ENCODE assay signal across 8 cellular contexts in the genomic region with DNA sequence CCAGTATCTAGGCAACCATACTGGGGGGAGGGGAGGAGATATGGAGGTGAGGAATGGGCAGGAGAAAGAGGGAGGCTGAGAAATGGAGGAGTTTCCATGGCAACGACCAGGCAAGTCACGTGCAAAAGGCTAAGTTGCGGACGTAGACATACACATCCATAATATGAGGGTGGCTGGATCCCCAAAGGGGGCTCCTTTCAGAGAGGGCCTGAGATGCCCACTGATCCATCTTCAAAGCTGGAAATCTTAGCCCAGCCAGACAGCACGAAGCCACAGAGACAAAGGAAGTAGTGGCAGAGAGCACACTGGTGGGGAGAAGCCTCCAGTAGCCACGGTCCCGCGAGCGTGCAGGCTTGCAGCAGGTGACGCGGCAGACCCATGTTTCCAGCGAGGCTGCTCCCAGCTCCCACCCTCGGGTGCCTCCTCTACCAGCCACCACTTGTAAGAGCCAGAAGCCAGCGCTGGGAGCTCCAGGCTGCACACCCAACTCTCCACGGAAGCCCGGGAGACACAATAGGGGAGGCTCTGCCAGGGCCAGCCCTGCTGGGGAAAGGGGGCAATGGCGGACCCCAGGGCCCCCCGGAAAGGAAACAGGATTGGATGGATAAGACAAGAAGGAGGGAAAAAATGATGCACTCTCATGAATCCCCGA. TPM values are rescaled to one million over a fixed set of nuclear protein-coding genes. Genes with fewer than 3 reads are reported as not detected.
A peak's percentile ranks its signal among the peaks of the same experiment; 100 is the strongest.
DNase-seq lines count a peak whose midpoint lies in the region; ATAC-seq and TF ChIP-seq lines count a peak whose summit lies in the region.

No MANE protein-coding gene starts in this region.

- TF ChIP-seq EP300 in neural cell (conservative IDR thresholded peaks at IDR 0.05; ENCODE audit: poor library complexity, severe bottlenecking) = peak; percentile 73

- no TSS peak for BruUV-seq in Panc1 (replicated peaks; lab: Mats Ljungman, UMichigan)

- CTCF ChIA-PET in Panc1 (lab: Charles Lee) = interaction anchor here (0.6 kb wide), 1 partner anchor 13 kb away, joined by 3 read pairs; no protein-coding TSS in a partner anchor

- peak overlapping the region; percentile 97 for H3K4me3 Mint-ChIP-seq in GM23338

- intact Hi-C loops in Panc1 (cut with micrococcal nuclease; ENCODE audit: unreplicated experiment) = no loop called here
- intact Hi-C loops in colonic mucosa (cut with DNase I) = no loop called here

- H3K4me1 ChIP-seq in GM23338 (ENCODE audit: insufficient read depth) (peaks cover 28% of the 10 kb centered on the region), Panc1 (ENCODE audit: control insufficient read depth, insufficient read depth, low read length) (peaks cover 12% of the 10 kb centered on the region; the same call in 1 of the 2 replicates), colonic mucosa (no peaks in the 10 kb centered on the region)

- H3K36me3 ChIP-seq in GM23338 (ENCODE audit: insufficient read depth) (no peaks in the 10 kb centered on the region), Panc1 (ENCODE audit: control insufficient read depth, insufficient read depth, low read length) (no peaks in the 10 kb centered on the region), colonic mucosa (no peaks in the 10 kb centered on the region), neural cell (ENCODE audit: insufficient read depth, low read length) (no peaks in the 10 kb centered on the region)

- H3K27me3 Mint-ChIP-seq in GM23338 (ENCODE audit: insufficient read depth, low read depth, poor library complexity) = peaks cover 18% of the 10 kb centered on the region

- peak overlapping the region; percentile 95 for H2AFZ ChIP-seq in GM23338
- peak overlapping the region; percentile 16 for H2AFZ ChIP-seq in neural cell (ENCODE audit: low read depth, low read length)

- H3K27me3 ChIP-seq in GM23338 (ENCODE audit: insufficient read depth) = peaks cover 41% of the 10 kb centered on the region
- peaks cover 62% of the 10 kb centered on the region for H3K27me3 ChIP-seq in Panc1 (ENCODE audit: control insufficient read depth, insufficient read depth, low read length)
- peaks cover 22% of the 10 kb centered on the region for H3K27me3 ChIP-seq in colonic mucosa
- no peaks in the 10 kb centered on the region for H3K27me3 ChIP-seq in neural cell (ENCODE audit: insufficient read depth, low read depth, low read length)

- H3K27ac ChIP-seq in GM23338 (ENCODE audit: low read depth) (no peak overlapping the region), Panc1 (ENCODE audit: low read length) (no peak overlapping the region), colonic mucosa (peak overlapping the region; percentile 36), neural cell (ENCODE audit: low read length) (peak overlapping the region; percentile 99)

- H3K9me3 Mint-ChIP-seq in GM23338 = no peaks in the 10 kb centered on the region

- H3K4me2 ChIP-seq in GM23338 = peak overlapping the region; percentile 99
- H3K4me2 ChIP-seq in neural cell (ENCODE audit: low read length) = peak overlapping the region; percentile 83

- peak; percentile 73 for DNase-seq in GM23338 (ENCODE audit: low spot score)
- DNase-seq in Panc1 (ENCODE audit: low read depth, low spot score) = no peak
- no peak for DNase-seq in colonic mucosa
- DNase-seq in UCSD-AML1 (lab: John Stamatoyannopoulos, UW; ENCODE audit: unreplicated experiment) = no peak

- POLR2A ChIA-PET in Panc1 (lab: Charles Lee) = no interaction called here

- H3K9me3 ChIP-seq in Panc1 (ENCODE audit: control insufficient read depth, insufficient read depth, low read depth, low read length) = no peaks in the 10 kb centered on the region
- H3K9me3 ChIP-seq in colonic mucosa = no peaks in the 10 kb centered on the region
- H3K9me3 ChIP-seq in neural cell (ENCODE audit: low read length) = no peaks in the 10 kb centered on the region

- no peak overlapping the region for H3K27ac Mint-ChIP-seq in GM23338

- TF ChIP-seq CTCF in GM23338 (conservative IDR thresholded peaks at IDR 0.05; ENCODE audit: low read depth in 2 of 2) (no peak), Panc1 (IDR thresholded peaks at IDR 0.05) (no peak), colonic mucosa (IDR thresholded peaks at IDR 0.05) (no peak), neural cell (IDR thresholded peaks at IDR 0.05; ENCODE audit: poor library complexity, severe bottlenecking) (no peak)

- TF ChIP-seq RAD21 in neural cell (conservative IDR thresholded peaks at IDR 0.05) = peak; percentile 33

- no peaks in the 10 kb centered on the region for H3K36me3 Mint-ChIP-seq in GM23338 (ENCODE audit: low read depth)

- ATAC-seq in GM23338 = peak; percentile 2
- ATAC-seq in Panc1 = peak; percentile 44
- no peak for ATAC-seq in HG03139 (IDR thresholded peaks at IDR 0.05; ENCODE audit: unreplicated experiment)
- no peak for ATAC-seq in HG03097 (IDR thresholded peaks at IDR 0.05; ENCODE audit: low FRiP score, unreplicated experiment)
- no peak for ATAC-seq in GM21390 (IDR thresholded peaks at IDR 0.05; ENCODE audit: unreplicated experiment)

- H4K20me1 ChIP-seq in GM23338 (replicated peaks; ENCODE audit: insufficient read depth) = peaks cover 7% of the 10 kb centered on the region; the same call in 1 of the 2 replicates
- H4K20me1 ChIP-seq in neural cell (ENCODE audit: insufficient read depth) = peaks cover 2% of the 10 kb centered on the region

- in situ Hi-C loops in Panc1 (cut with HindIII; ENCODE audit: low pct_unique_long_range_greater_than_20kb, low sequenced_read_pairs) = no loop called here

- H3K9me2 ChIP-seq in GM23338 (ENCODE audit: insufficient read depth) (no peaks in the 10 kb centered on the region), neural cell (ENCODE audit: insufficient read depth, low read length) (no peaks in the 10 kb centered on the region)

- H3K79me2 ChIP-seq in GM23338 (replicated peaks; ENCODE audit: insufficient read depth) = peaks cover 13% of the 10 kb centered on the region; the same call in 1 of the 2 replicates
- H3K79me2 ChIP-seq in neural cell (replicated peaks; ENCODE audit: insufficient read depth, low read length) = peaks cover 63% of the 10 kb centered on the region

- H3K9ac ChIP-seq in colonic mucosa (ENCODE audit: low read depth in 2 of 2, low read length in 2 of 2) (peak overlapping the region in 1 of 2 donors; percentile 41), neural cell (ENCODE audit: low read length) (peak overlapping the region; percentile 97)

- peak overlapping the region; percentile 91 for H3K4me3 ChIP-seq in GM23338
- H3K4me3 ChIP-seq in Panc1 (ENCODE audit: low read depth in 2 of 2, low read length in 2 of 2) = peak overlapping the region in 1 of 2 experiments; percentile 29; a peak in 1 of 4 replicates
- peak overlapping the region; percentile 39 for H3K4me3 ChIP-seq in colonic mucosa
- peak overlapping the region; percentile 70 for H3K4me3 ChIP-seq in neural cell (ENCODE audit: low read length)

- H3F3A ChIP-seq in GM23338 (replicated peaks; ENCODE audit: low read depth) = no peaks in the 10 kb centered on the region; the same call in 1 of the 2 replicates
- H3F3A ChIP-seq in neural cell (ENCODE audit: insufficient read depth, low read length, poor library complexity, severe bottlenecking) = no peaks in the 10 kb centered on the region

- H3K4me1 Mint-ChIP-seq in GM23338 = peaks cover 42% of the 10 kb centered on the region

TF ChIP-seq in GM23338, 12 proteins besides CTCF, POLR2A, EP300 and RAD21 (continues in another document):
- no peak for TF ChIP-seq EZH2 (IDR thresholded peaks at IDR 0.05; ENCODE audit: low read depth, unreplicated experiment)
- no peak for TF ChIP-seq POLR2AphosphoS5 (IDR thresholded peaks at IDR 0.05; ENCODE audit: low read depth)
- no peak for TF ChIP-seq EZH2phosphoT487 (IDR thresholded peaks at IDR 0.05; ENCODE audit: unreplicated experiment)
- no peak for TF ChIP-seq ZNF331 (CRISPR knock-in tag; IDR thresholded peaks at IDR 0.05; ENCODE audit: low read depth)

TF ChIP-seq in neural cell, 6 proteins besides CTCF, POLR2A, EP300 and RAD21 (continues in another document):
- TF ChIP-seq SMC3 (conservative IDR thresholded peaks at IDR 0.05; ENCODE audit: poor library complexity) (peak; percentile 34), MXI1 (conservative IDR thresholded peaks at IDR 0.05; ENCODE audit: poor library complexity, severe bottlenecking) (peak; percentile 81), TAF1 (IDR thresholded peaks at IDR 0.05; ENCODE audit: low read depth) (peak; percentile 96), EZH2 (IDR thresholded peaks at IDR 0.05; ENCODE audit: borderline replicate concordance, insufficient read depth, low read length, poor library complexity, severe bottlenecking) (no peak), POLR2AphosphoS5 (IDR thresholded peaks at IDR 0.05) (peak; percentile 82)

RNA-seq across cellular contexts. Expression of a gene that starts 0.9 kb away (rescaled TPM):
- 25.6 and 30.7 TPM in 2 replicates for total RNA-seq in GM23338 (2014; rRNA removed; shearing (Covaris generic))
- polyA plus RNA-seq in GM23338 (2016; fragmentation: Nextera tagmentation; extraction: Ambion mirVana) (21.8 and 26.2 TPM in 2 replicates), neural cell (218 and 259 TPM in 2 replicates)
- total RNA-seq in Panc1 (2021; ENCODE audit: unreplicated experiment) (0.54 TPM), colonic mucosa (10 to 100 TPM in 1 of 2 donors, 1 to 10 TPM in 1; 6.4 to 29.8 TPM)
- polyA plus RNA-seq in Panc1 (2012; ENCODE audit: insufficient read length) = 0.16 TPM
- polyA minus RNA-seq in neural cell = 169 and 170 TPM in 2 replicates

RNA-seq across cellular contexts. Expression of a gene that starts 51.0 kb away (rescaled TPM):
- total RNA-seq in GM23338 (2014; rRNA removed; shearing (Covaris generic)) = 0.12 and 0.59 TPM in 2 replicates
- polyA plus RNA-seq in GM23338 (2016; fragmentation: Nextera tagmentation; extraction: Ambion mirVana) (0.12 and 1.4 TPM in 2 replicates), neural cell (1.9 and 4.8 TPM in 2 replicates)
- total RNA-seq in Panc1 (2021; ENCODE audit: unreplicated experiment) (0.39 TPM), colonic mucosa (1 to 10 TPM in 1 of 2 donors, under 1 TPM in 1; 0.98 to 1.5 TPM)
- polyA plus RNA-seq in Panc1 (2012; ENCODE audit: insufficient read length) = not detected
- polyA minus RNA-seq in neural cell = 2.9 and 3.4 TPM in 2 replicates

RNA-seq across cellular contexts. Expression of a gene that starts 53.7 kb away (rescaled TPM):
- total RNA-seq in GM23338 (2014; rRNA removed; shearing (Covaris generic)) = 0.08 and 0.31 TPM in 2 replicates
- 0.10 TPM in 1 of 2 replicates, not detected in the other for polyA plus RNA-seq in GM23338 (2016; fragmentation: Nextera tagmentation; extraction: Ambion mirVana)
- total RNA-seq in Panc1 (2021; ENCODE audit: unreplicated experiment) = not detected
- polyA plus RNA-seq in Panc1 (2012; ENCODE audit: insufficient read length) = not detected
- total RNA-seq in colonic mucosa = 1 to 10 TPM; 1.5 to 1.6 TPM
- not detected in 2 replicates for polyA plus RNA-seq in neural cell
- polyA minus RNA-seq in neural cell = not detected in 2 replicates

Comparison
In these comparisons a context has a peak if more than half of its experiments do, and no peak if none do; other contexts are left out.
1. ATAC-seq: peak in GM23338 (single experiment) and Panc1 (single experiment); none in HG03139 (single experiment), HG03097 (single experiment) and GM21390 (single experiment).
2. H3K27ac ChIP-seq: peak in colonic mucosa (single experiment) and neural cell (single experiment); none in GM23338 (single experiment) and Panc1 (single experiment).